ENCODE assay signal across 19 cellular contexts in genomic region chr12:92676710-92677109, GRCh38. TPM values are rescaled to one million over a fixed set of nuclear protein-coding genes. Genes with fewer than 3 reads are reported as not detected.
"Had no signal": no experiment of that assay in that cellular context is flagged by ENCODE, and none has a peak within 500 bp of the region (broad histone marks: within the 10 kb centered on the region; RNA-seq: fewer than 3 reads in every experiment).

No MANE protein-coding gene starts in this region.

- H3K4me1 Mint-ChIP-seq: activated CD4-positive, alpha-beta T cell treated with anti-CD3 and anti-CD28 coated beads for 36 hours; stimulated activated naive B cell treated with anti-CD40 and anti-IgM and Interleukin-4, amounts not matched to agents 10 μg/mL and 1 μg/mL and 100 μg/mL, for 72 hours had no signal

- DNase-seq: activated CD4-positive, alpha-beta memory T cell treated with anti-CD3 and anti-CD28 coated beads for 36 hours; activated CD4-positive, alpha-beta T cell treated with anti-CD3 and anti-CD28 coated beads for 36 hours; activated CD8-positive, alpha-beta memory T cell treated with anti-CD3 and anti-CD28 coated beads, Interleukin-2, amount 10 ng/mL, durations not matched to agents 7 days and 5 days; activated naive CD4-positive, alpha-beta T cell treated with anti-CD3 and anti-CD28 coated beads, Interleukin-2, amount 50 U/mL, for 16 hours; activated T-cell treated with anti-CD3 and anti-CD28 coated beads, Interleukin-2, amount 50 U/mL, for 1 hour; hippocampal formation; kidney; left ventricle myocardium inferior; mucosa of descending colon; natural killer cell; stimulated activated naive B cell treated with anti-CD40 and anti-IgM and Interleukin-4, amounts not matched to agents 10 μg/mL and 1 μg/mL and 100 μg/mL, for 72 hours; thyroid gland; uterus had no signal

- H3K4me3 Mint-ChIP-seq: activated CD4-positive, alpha-beta memory T cell treated with anti-CD3 and anti-CD28 coated beads for 36 hours; activated CD4-positive, alpha-beta T cell treated with anti-CD3 and anti-CD28 coated beads for 36 hours; activated CD8-positive, alpha-beta memory T cell treated with anti-CD3 and anti-CD28 coated beads, Interleukin-2, amount 10 ng/mL, durations not matched to agents 7 days and 5 days; natural killer cell; stimulated activated naive B cell treated with anti-CD40 and anti-IgM and Interleukin-4, amounts not matched to agents 10 μg/mL and 1 μg/mL and 100 μg/mL, for 72 hours had no signal

- H3K36me3 ChIP-seq: left ventricle myocardium inferior, neutrophil, thyroid gland, uterus had no signal

- ATAC-seq: activated CD4-positive, alpha-beta T cell treated with anti-CD3 and anti-CD28 coated beads for 36 hours; activated CD8-positive, alpha-beta memory T cell treated with anti-CD3 and anti-CD28 coated beads, Interleukin-2, amount 10 ng/mL, durations not matched to agents 7 days and 5 days; esophagus mucosa; mucosa of descending colon; natural killer cell; stimulated activated naive B cell treated with anti-CD40 and anti-IgM and Interleukin-4, amounts not matched to agents 10 μg/mL and 1 μg/mL and 100 μg/mL, for 72 hours had no signal

- H3K36me3 Mint-ChIP-seq: activated CD4-positive, alpha-beta memory T cell treated with anti-CD3 and anti-CD28 coated beads for 36 hours; activated CD8-positive, alpha-beta memory T cell treated with anti-CD3 and anti-CD28 coated beads, Interleukin-2, amount 10 ng/mL, durations not matched to agents 7 days and 5 days; natural killer cell; stimulated activated naive B cell treated with anti-CD40 and anti-IgM and Interleukin-4, amounts not matched to agents 10 μg/mL and 1 μg/mL and 100 μg/mL, for 72 hours had no signal

- H3K27me3 ChIP-seq: neutrophil, thyroid gland, uterus had no signal

- H3K9me3 Mint-ChIP-seq: activated CD4-positive, alpha-beta memory T cell treated with anti-CD3 and anti-CD28 coated beads for 36 hours; natural killer cell had no signal

- FAIRE-seq: endometrium, kidney had no signal

- H2AFZ ChIP-seq: parathyroid adenoma had no signal

- H3K27me3 Mint-ChIP-seq: activated CD4-positive, alpha-beta T cell treated with anti-CD3 and anti-CD28 coated beads for 36 hours; activated CD8-positive, alpha-beta memory T cell treated with anti-CD3 and anti-CD28 coated beads, Interleukin-2, amount 10 ng/mL, durations not matched to agents 7 days and 5 days had no signal

- H3K4me3 ChIP-seq: left ventricle myocardium inferior, mucosa of descending colon, thyroid gland, uterus had no signal

- H3K27ac Mint-ChIP-seq: activated CD4-positive, alpha-beta memory T cell treated with anti-CD3 and anti-CD28 coated beads for 36 hours; activated CD4-positive, alpha-beta T cell treated with anti-CD3 and anti-CD28 coated beads for 36 hours; activated CD8-positive, alpha-beta memory T cell treated with anti-CD3 and anti-CD28 coated beads, Interleukin-2, amount 10 ng/mL, durations not matched to agents 7 days and 5 days; natural killer cell; stimulated activated naive B cell treated with anti-CD40 and anti-IgM and Interleukin-4, amounts not matched to agents 10 μg/mL and 1 μg/mL and 100 μg/mL, for 72 hours had no signal

- H3K79me2 ChIP-seq: parathyroid adenoma had no signal

- H3K27ac ChIP-seq: left ventricle myocardium inferior, neutrophil, parathyroid adenoma, thyroid gland, uterus had no signal

- H3K9me3 ChIP-seq: left ventricle myocardium inferior, mucosa of descending colon, neutrophil, thyroid gland, uterus had no signal

- H3K4me1 ChIP-seq: left ventricle myocardium inferior, parathyroid adenoma, thyroid gland, uterus had no signal

RNA-seq across cellular contexts. Expression of gene PLEKHG7, which starts 26.1 kb away (rescaled TPM):
- total RNA-seq: activated CD4-positive, alpha-beta memory T cell treated with anti-CD3 and anti-CD28 coated beads for 36 hours; activated CD4-positive, alpha-beta T cell treated with anti-CD3 and anti-CD28 coated beads for 36 hours; activated CD8-positive, alpha-beta memory T cell treated with anti-CD3 and anti-CD28 coated beads, Interleukin-2, amount 10 ng/mL, durations not matched to agents 7 days and 5 days; cardiac septum; glomerular endothelial cell; left ventricle myocardium inferior; thyroid gland had no signal
